In the genomic region with DNA sequence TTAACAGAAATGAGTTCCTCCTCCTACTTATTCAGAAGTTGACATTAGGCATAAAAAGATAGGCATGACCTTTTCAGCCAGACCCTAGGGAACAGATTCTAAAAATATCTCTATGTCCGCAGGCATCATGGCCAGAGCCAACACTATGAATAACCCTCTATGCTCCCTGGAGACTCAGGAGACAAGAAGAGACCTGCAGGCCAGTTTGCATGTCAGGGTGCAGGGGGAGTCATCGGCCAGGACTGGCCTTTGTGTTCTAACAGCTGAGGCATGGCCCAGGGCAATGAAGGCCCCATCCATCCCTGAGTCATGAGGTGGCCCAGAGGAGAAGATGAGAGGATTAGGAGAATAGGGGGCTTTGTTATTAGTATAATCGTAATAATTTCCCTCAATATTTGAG, we compare ENCODE assay signal across 15 cellular contexts.
DNase-seq lines count a peak whose midpoint lies in the region; ATAC-seq and TF ChIP-seq lines count a peak whose summit lies in the region.
"Had no signal": no experiment of that assay in that cellular context is flagged by ENCODE, and none has a peak within 500 bp of the region (broad histone marks: within the 10 kb centered on the region; RNA-seq: fewer than 3 reads in every experiment).

No MANE protein-coding gene starts in this region.

- H3K27ac ChIP-seq in BLaER1 (no peak overlapping the region), mammary epithelial cell (ENCODE audit: insufficient read depth, low read depth, low read length) (peak overlapping the region; percentile 12)
- H3K27ac ChIP-seq: A549 had no signal

- H3K27me3 ChIP-seq in BLaER1 (no peaks in the 10 kb centered on the region), mammary epithelial cell (ENCODE audit: insufficient read depth, low read length) (no peaks in the 10 kb centered on the region)

- H3K36me3 ChIP-seq in BLaER1 (no peaks in the 10 kb centered on the region), mammary epithelial cell (ENCODE audit: insufficient read depth, low read length) (no peaks in the 10 kb centered on the region)

- H2AFZ ChIP-seq in mammary epithelial cell (ENCODE audit: low read depth, low read length) = no peak overlapping the region

- intact Hi-C loops in mammary epithelial cell (cut with micrococcal nuclease) = loop anchor here (2.0 kb wide), 1 partner anchor 288 kb away; no protein-coding TSS in a partner anchor

- no peaks in the 10 kb centered on the region for H3K79me2 ChIP-seq in mammary epithelial cell (ENCODE audit: insufficient read depth, low read length)

- no peaks in the 10 kb centered on the region for H3K9me3 ChIP-seq in BLaER1
- no peaks in the 10 kb centered on the region for H3K9me3 ChIP-seq in mammary epithelial cell (replicated peaks; ENCODE audit: insufficient read depth, low read length)
- H3K9me3 ChIP-seq: A549 had no signal

- no peak overlapping the region for H3K4me3 ChIP-seq in BLaER1
- H3K4me3 ChIP-seq in mammary epithelial cell (replicated peaks in 1 of 3; ENCODE audit: insufficient read depth in 1 of 3, low read depth in 2 of 3, low read length in 3 of 3) = no peak overlapping the region
- H3K4me3 ChIP-seq: A549 had no signal

- BruUV-seq in mammary epithelial cell (replicated peaks; lab: Mats Ljungman, UMichigan) = no TSS peak

- H3K9ac ChIP-seq in BLaER1 (no peak overlapping the region), mammary epithelial cell (ENCODE audit: insufficient read depth, low read length) (no peak overlapping the region)

- dilution Hi-C loops in mammary epithelial cell (cut with HindIII; ENCODE audit: low sequenced_read_pairs) = no loop called here

- ATAC-seq in HG03571 (IDR thresholded peaks at IDR 0.05; ENCODE audit: unreplicated experiment) = no peak
- ATAC-seq: A549 had no signal

- TF ChIP-seq CTCF in mammary epithelial cell (conservative IDR thresholded peaks at IDR 0.05 in 1 of 2, IDR thresholded peaks at IDR 0.05 in 1 of 2; ENCODE audit: extremely low read depth in 1 of 2, insufficient read depth in 1 of 2, low read depth in 1 of 2, low read length in 2 of 2) = no peak
- TF ChIP-seq CTCF in GM10266 (IDR thresholded peaks at IDR 0.05; ENCODE audit: control insufficient read depth, insufficient read depth, low read depth, missing control alignments) = no peak

- peak overlapping the region; percentile 28; the same call in 1 of the 2 replicates for H3K4me2 ChIP-seq in BLaER1
- no peak overlapping the region for H3K4me2 ChIP-seq in mammary epithelial cell (ENCODE audit: insufficient read depth, low read depth, low read length)
- H3K4me2 ChIP-seq: A549 had no signal

- H3K4me1 ChIP-seq in BLaER1 = peaks cover 21% of the 10 kb centered on the region
- H3K4me1 ChIP-seq in mammary epithelial cell (ENCODE audit: insufficient read depth, low read length) = peaks cover 14% of the 10 kb centered on the region
- H3K4me1 ChIP-seq: A549 had no signal

- DNase-seq in LHCN-M2 (ENCODE audit: low read depth) (peak; percentile 2), mammary epithelial cell (peak; percentile 74), myocyte (ENCODE audit: low read depth) (peak; percentile 22), GM10266 (ENCODE audit: extremely low spot score) (no peak), COR-L47 (lab: John Stamatoyannopoulos, UW) (no peak)
- DNase-seq: Calu3; H7; NCI-H1417; NCI-H2029; NCI-H2171 treated with DMSO at 0.1 percent for 48 hours; NCI-H510A treated with DMSO at 0.1 percent for 48 hours; NK-92 treated with Interleukin-12 subunit alpha and Interleukin-12 subunit beta, amount 100 ng/mL, for 24 hours had no signal

- CTCF ChIA-PET in mammary epithelial cell (lab: Charles Lee; ENCODE audit: low non-redundant PET) = no interaction called here

- no peaks in the 10 kb centered on the region for H4K20me1 ChIP-seq in BLaER1
- H4K20me1 ChIP-seq in mammary epithelial cell (ENCODE audit: insufficient read depth, low read length) = no peaks in the 10 kb centered on the region

- in situ Hi-C loops in mammary epithelial cell (cut with MboI; ENCODE audit: low sequenced_read_pairs in 2 of 2) = no loop called here

- 7% methylated on average over 3 of the region's 3 CpGs for WGBS in mammary epithelial cell (ENCODE audit: low coverage, missing lambda C conversion rate)

Comparison
In these comparisons a context has a peak if more than half of its experiments do, and no peak if none do; other contexts are left out.
1. DNase-seq: peak in LHCN-M2 (single experiment), mammary epithelial cell (single experiment) and myocyte (single experiment); none in GM10266 (single experiment) and COR-L47 (single experiment).